ENCODE assay signal across 34 cellular contexts in the genomic region with DNA sequence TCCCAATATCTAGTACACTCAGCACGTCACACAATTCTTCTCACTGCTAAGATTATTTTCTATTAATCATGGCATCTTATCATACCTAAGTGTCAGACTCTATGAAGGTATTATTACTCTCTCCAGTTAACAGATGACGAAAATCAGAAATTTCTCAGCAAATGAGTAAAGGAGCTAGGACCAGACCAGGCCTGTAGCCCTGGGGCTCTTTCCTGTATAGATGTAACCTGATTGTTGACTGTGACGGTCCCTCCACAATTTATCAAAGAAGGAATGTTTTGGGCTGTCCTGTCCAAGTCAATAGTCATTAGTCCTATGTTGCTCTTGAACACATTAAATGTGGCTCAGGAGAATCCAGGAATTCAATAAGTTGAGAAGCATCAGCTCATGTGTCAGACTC.
"Had no signal": no experiment of that assay in that cellular context is flagged by ENCODE, and none has a peak within 500 bp of the region (broad histone marks: within the 10 kb centered on the region; RNA-seq: fewer than 3 reads in every experiment).

No MANE protein-coding gene starts in this region.

- H3K27me3 ChIP-seq: MG63 had no signal

- H3K4me3 ChIP-seq: MG63 had no signal

- DNase-seq: Karpas-422, Kasumi-1, MG63, MM.1S, MV-4-11, NCI-H1048, NCI-H1092, NCI-H1092 treated with DMSO at 0.1 percent for 48 hours, NCI-H1105, NCI-H1105 treated with DMSO at 0.1 percent for 48 hours, NCI-H1417, NCI-H1417 treated with DMSO at 0.1 percent for 48 hours, NCI-H1436, NCI-H1436 treated with DMSO at 0.1 percent for 48 hours, NCI-H146, NCI-H1694, NCI-H1694 treated with DMSO at 0.1 percent for 48 hours, NCI-H187, NCI-H187 treated with DMSO at 0.1 percent for 48 hours, NCI-H1930, NCI-H2029, NCI-H2029 treated with DMSO at 0.1 percent for 48 hours, NCI-H2081, NCI-H2081 treated with DMSO at 0.1 percent for 48 hours, NCI-H2107, NCI-H2171, NCI-H2171 treated with DMSO at 0.1 percent for 48 hours, NCI-H2227 treated with DMSO at 0.1 percent for 48 hours, NCI-H226, NCI-H345, NCI-H446, NCI-H446 treated with DMSO at 0.1 percent for 48 hours, NCI-H510A, NCI-H510A treated with DMSO at 0.1 percent for 48 hours had no signal

- H3K36me3 ChIP-seq: MG63 had no signal

- H3K9me3 ChIP-seq: MG63 had no signal
